Comparison of ENCODE assay signal across 8 cellular contexts in genomic region chr9:38641985-38642864, GRCh38. TPM values are rescaled to one million over a fixed set of nuclear protein-coding genes. Genes with fewer than 3 reads are reported as not detected.
DNase-seq lines count a peak whose midpoint lies in the region; ATAC-seq and TF ChIP-seq lines count a peak whose summit lies in the region.

No MANE protein-coding gene starts in this region.

- H3K27me3 Mint-ChIP-seq in immature natural killer cell (ENCODE audit: low read depth in 3 of 3): peaks cover 4 to 8% (median 5%) of the 10 kb centered on the region in 3 donors

- H3K4me3 ChIP-seq in right lobe of liver (no peak overlapping the region), ascending aorta (no peak overlapping the region)

- H3K4me1 Mint-ChIP-seq in immature natural killer cell: no peaks in the 10 kb centered on the region

- no peaks in the 10 kb centered on the region for H3K36me3 Mint-ChIP-seq in immature natural killer cell

- TF ChIP-seq POLR2A in right lobe of liver (IDR thresholded peaks at IDR 0.05): no peak

- DNase-seq in Ammon's horn (ENCODE audit: low spot score): peak; percentile 87
- DNase-seq in NCI-H2227 (lab: John Stamatoyannopoulos, UW; ENCODE audit: unreplicated experiment): peak; percentile 51
- peak; percentile 32 for DNase-seq in cerebellar cortex (ENCODE audit: low spot score)
- no peak for DNase-seq in right lobe of liver
- no peak for DNase-seq in immature natural killer cell
- no peak for DNase-seq in HK-2 (ENCODE audit: unreplicated experiment)
- no peak for DNase-seq in ascending aorta (ENCODE audit: low spot score in 2 of 2)

- no peaks in the 10 kb centered on the region for H3K9me3 Mint-ChIP-seq in immature natural killer cell

- intact Hi-C loops in right lobe of liver (cut with DNase I) (no loop called here), ascending aorta (cut with DNase I) (no loop called here)

- H3K4me3 Mint-ChIP-seq in immature natural killer cell: no peak overlapping the region

- H3K4me1 ChIP-seq in right lobe of liver (no peaks in the 10 kb centered on the region), ascending aorta (no peaks in the 10 kb centered on the region)

- no peak overlapping the region for H3K27ac Mint-ChIP-seq in immature natural killer cell

- ATAC-seq in GM19372 (IDR thresholded peaks at IDR 0.05; ENCODE audit: low read depth, unreplicated experiment) (peak; percentile 54), right lobe of liver (peak; percentile 52 to 75 (median 56))

- no peaks in the 10 kb centered on the region for H3K36me3 ChIP-seq in right lobe of liver
- H3K36me3 ChIP-seq in ascending aorta: no peaks in the 10 kb centered on the region

- no peaks in the 10 kb centered on the region for H3K9me3 ChIP-seq in right lobe of liver
- no peaks in the 10 kb centered on the region for H3K9me3 ChIP-seq in ascending aorta

- H3K27ac ChIP-seq in right lobe of liver (no peak overlapping the region), ascending aorta (no peak overlapping the region)

- 23% methylated on average over 7 of the region's 12 CpGs for WGBS in right lobe of liver (ENCODE audit: insufficient coverage, low coverage, low lambda C conversion rate, missing lambda C conversion rate)

- TF ChIP-seq CTCF in right lobe of liver (IDR thresholded peaks at IDR 0.05) (peak; percentile 17 to 39 (median 32)), ascending aorta (IDR thresholded peaks at IDR 0.05) (no peak)

- H3K27me3 ChIP-seq in right lobe of liver (no peaks in the 10 kb centered on the region), ascending aorta (no peaks in the 10 kb centered on the region)

RNA-seq across cellular contexts. Expression of gene ANKRD18A, which starts 21.8 kb away (rescaled TPM):
- total RNA-seq in right lobe of liver: 1 to 10 TPM in 5 of 6 experiments, under 1 TPM in 1; 0.87 to 4.5 (median 1.7) TPM
- not detected for polyA plus RNA-seq in immature natural killer cell
- not detected for total RNA-seq in ascending aorta

Comparison
In these comparisons a context has a peak if more than half of its experiments do, and no peak if none do; other contexts are left out.
1. DNase-seq: peak in Ammon's horn (single experiment), NCI-H2227 (single experiment) and cerebellar cortex (single experiment); none in right lobe of liver (0 of 3), immature natural killer cell (0 of 3), HK-2 (single experiment) and ascending aorta (0 of 2).
2. CTCF ChIP-seq: peak in right lobe of liver (4 of 4); none in ascending aorta (0 of 3).